30 cellular contexts compared by ENCODE assay signal in genomic region chr4:98068495-98068894, GRCh38.
"Had no signal": no experiment of that assay in that cellular context is flagged by ENCODE, and none has a peak within 500 bp of the region (broad histone marks: within the 10 kb centered on the region; RNA-seq: fewer than 3 reads in every experiment).

No MANE protein-coding gene starts in this region.

- H3K27me3 ChIP-seq: hepatocyte, neural progenitor cell, neutrophil, right atrium auricular region, right lobe of liver, stomach, testis, thyroid gland, transverse colon, upper lobe of left lung had no signal

- H3K27ac Mint-ChIP-seq: mesothelial cell of epicardium; naive B cell; natural killer cell; nephron progenitor cell; neural progenitor cell; stimulated activated memory B cell treated with anti-CD40 and anti-IgM and Interleukin-4, amounts not matched to agents 10 μg/mL and 1 μg/mL and 100 μg/mL, for 72 hours had no signal

- H3K27me3 Mint-ChIP-seq: naive B cell; stimulated activated memory B cell treated with anti-CD40 and anti-IgM and Interleukin-4, amounts not matched to agents 10 μg/mL and 1 μg/mL and 100 μg/mL, for 72 hours had no signal

- H3K4me3 ChIP-seq: hepatocyte, lower lobe of right lung, neural progenitor cell, psoas muscle, right atrium auricular region, right lobe of liver, smooth muscle cell, stomach, testis, thyroid gland, transverse colon, upper lobe of left lung had no signal

- H3K79me2 ChIP-seq: hepatocyte, parathyroid adenoma had no signal

- H3K4me1 Mint-ChIP-seq: naive B cell; natural killer cell; nephron progenitor cell; neural progenitor cell; stimulated activated memory B cell treated with anti-CD40 and anti-IgM and Interleukin-4, amounts not matched to agents 10 μg/mL and 1 μg/mL and 100 μg/mL, for 72 hours had no signal

- ATAC-seq: left cardiac atrium; left lobe of liver; lower lobe of right lung; natural killer cell; psoas muscle; right lobe of liver; stimulated activated memory B cell treated with anti-CD40 and anti-IgM and Interleukin-4, amounts not matched to agents 10 μg/mL and 1 μg/mL and 100 μg/mL, for 72 hours had no signal

- H2AFZ ChIP-seq: hepatocyte, neural progenitor cell, parathyroid adenoma had no signal

- DNase-seq: kidney glomerular epithelial cell; left cardiac atrium; lower lobe of right lung; mesendoderm; naive B cell; natural killer cell; nephron progenitor cell; occipital lobe; psoas muscle; right lobe of liver; stimulated activated CD4-positive, alpha-beta T cell treated with anti-CD3 and anti-CD28 coated beads, Interleukin-1b, Interleukin-23, amount 100 ng/mL, for 48 hours; stimulated activated CD4-positive, alpha-beta T cell treated with anti-CD3 and anti-CD28 coated beads, Interleukin-2, amount 100 ng/mL, for 48 hours; stimulated activated CD4-positive, alpha-beta T cell treated with anti-CD3 and anti-CD28 coated beads, Interleukin-4, amount 100 ng/mL, for 4 hours; stimulated activated CD8-positive, alpha-beta memory T cell treated with anti-CD3 and anti-CD28 coated beads, Interleukin-4, amount 100 ng/mL, for 48 hours; stimulated activated naive CD4-positive, alpha-beta T cell treated with Interleukin-2 at 50 U/mL for 16 hours; stomach; testis; thyroid gland; transverse colon; upper lobe of left lung had no signal

- H3K4me2 ChIP-seq: hepatocyte, neural progenitor cell, smooth muscle cell had no signal

- H3K36me3 ChIP-seq: lower lobe of right lung, neural progenitor cell, neutrophil, right atrium auricular region, right lobe of liver, stomach, thyroid gland, transverse colon, upper lobe of left lung had no signal

- H3K9me3 ChIP-seq: lower lobe of right lung, neutrophil, psoas muscle, right lobe of liver, testis, thyroid gland, transverse colon had no signal

- H3K4me3 Mint-ChIP-seq: mesothelial cell of epicardium; naive B cell; natural killer cell; nephron progenitor cell; neural progenitor cell; stimulated activated memory B cell treated with anti-CD40 and anti-IgM and Interleukin-4, amounts not matched to agents 10 μg/mL and 1 μg/mL and 100 μg/mL, for 72 hours had no signal

- H3K36me3 Mint-ChIP-seq: naive B cell; natural killer cell; neural progenitor cell; stimulated activated memory B cell treated with anti-CD40 and anti-IgM and Interleukin-4, amounts not matched to agents 10 μg/mL and 1 μg/mL and 100 μg/mL, for 72 hours had no signal

- H3K9ac ChIP-seq: neural progenitor cell, parathyroid adenoma had no signal

- H3K4me1 ChIP-seq: lower lobe of right lung, neural progenitor cell, parathyroid adenoma, psoas muscle, right atrium auricular region, right lobe of liver, stomach, testis, thyroid gland, transverse colon, upper lobe of left lung had no signal

- FAIRE-seq: keratinocyte had no signal

- H3K27ac ChIP-seq: hepatocyte, lower lobe of right lung, neural progenitor cell, neutrophil, parathyroid adenoma, psoas muscle, right atrium auricular region, right lobe of liver, stomach, testis, thyroid gland, transverse colon, upper lobe of left lung had no signal
